32 cellular contexts compared by ENCODE assay signal in the genomic region with DNA sequence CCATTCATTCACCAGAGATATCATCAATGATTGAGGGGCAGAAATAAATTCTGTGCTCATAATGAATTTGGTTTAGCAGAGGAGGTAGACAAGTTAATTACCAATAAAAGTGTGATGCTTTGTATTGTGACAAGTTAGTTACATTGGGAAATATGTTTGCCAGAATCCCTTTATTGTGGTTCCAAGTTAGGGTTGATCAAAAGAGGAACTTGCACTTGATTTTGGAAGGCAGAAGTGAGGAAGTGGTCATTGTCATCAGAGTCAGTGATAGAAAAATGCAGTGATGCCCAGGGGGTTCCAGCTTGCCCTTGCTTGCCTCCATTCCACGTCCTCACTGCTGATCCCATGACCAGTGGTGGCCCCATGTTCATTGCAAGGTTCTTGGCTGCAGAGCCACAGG.
"Had no signal": no experiment of that assay in that cellular context is flagged by ENCODE, and none has a peak within 500 bp of the region (broad histone marks: within the 10 kb centered on the region; RNA-seq: fewer than 3 reads in every experiment).

No MANE protein-coding gene starts in this region.

- H3K27me3 ChIP-seq: gastroesophageal sphincter, hepatocyte, sigmoid colon, stomach, thyroid gland, upper lobe of left lung, vagina had no signal

- FAIRE-seq: kidney, small intestine, TTC549 had no signal

- H3K4me1 ChIP-seq: gastroesophageal sphincter, parathyroid adenoma, psoas muscle, sigmoid colon, stomach, thyroid gland, upper lobe of left lung, vagina had no signal

- H3K4me3 ChIP-seq: gastroesophageal sphincter, hepatocyte, psoas muscle, sigmoid colon, stomach, thyroid gland, upper lobe of left lung, vagina had no signal

- ATAC-seq: activated naive CD8-positive, alpha-beta T cell treated with anti-CD3 and anti-CD28 coated beads, Interleukin-2, amount 50 U/mL, for 24 hours; effector memory CD8-positive, alpha-beta T cell; gastroesophageal sphincter; left colon; naive thymus-derived CD8-positive, alpha-beta T cell; psoas muscle; stimulated activated naive B cell treated with anti-CD40 and anti-IgM and Interleukin-4, amounts not matched to agents 10 μg/mL and 1 μg/mL and 100 μg/mL, for 72 hours; WTC11 had no signal

- H3K9ac ChIP-seq: parathyroid adenoma had no signal

- H3K36me3 ChIP-seq: thyroid gland, upper lobe of left lung, vagina had no signal

- DNase-seq: activated CD4-positive, alpha-beta memory T cell treated with anti-CD3 and anti-CD28 coated beads, Interleukin-2, amount 10 ng/mL, durations not matched to agents 7 days and 5 days; activated CD4-positive, alpha-beta T cell treated with anti-CD3 and anti-CD28 coated beads for 1 hour; activated CD4-positive, alpha-beta T cell treated with anti-CD3 and anti-CD28 coated beads, Interleukin-2, amount 10 ng/mL, durations not matched to agents 7 days and 5 days; activated CD8-positive, alpha-beta memory T cell treated with anti-CD3 and anti-CD28 coated beads, Interleukin-2, amount 50 U/mL, for 48 hours; activated gamma-delta T cell; activated naive CD8-positive, alpha-beta T cell treated with anti-CD3 and anti-CD28 coated beads, Interleukin-2, amount 50 U/mL, for 24 hours; activated T-cell treated with anti-CD3 and anti-CD28 coated beads, Interleukin-2, amount 50 U/mL, for 24 hours; amygdala; caudate nucleus; cortex of kidney; effector memory CD8-positive, alpha-beta T cell; immature natural killer cell; kidney; left colon; naive thymus-derived CD8-positive, alpha-beta T cell; nucleus accumbens; psoas muscle; sigmoid colon; small intestine; stimulated activated CD4-positive, alpha-beta T cell treated with anti-CD3 and anti-CD28 coated beads, Interleukin-1b, Interleukin-23, amount 100 ng/mL, for 48 hours; stimulated activated CD4-positive, alpha-beta T cell treated with anti-CD3 and anti-CD28 coated beads, Interleukin-4, amount 100 ng/mL, for 4 hours; stimulated activated CD8-positive, alpha-beta memory T cell treated with anti-CD3 and anti-CD28 coated beads, Interleukin-4, amount 100 ng/mL, for 48 hours; stimulated activated naive B cell treated with anti-CD40 and anti-IgM and Interleukin-4, amounts not matched to agents 10 μg/mL and 1 μg/mL and 100 μg/mL, for 72 hours; stomach; thyroid gland; upper lobe of left lung had no signal

- H3K4me2 ChIP-seq: hepatocyte had no signal

- H3K9me3 ChIP-seq: gastroesophageal sphincter, psoas muscle, sigmoid colon, stomach, thyroid gland, upper lobe of left lung, vagina had no signal

- H3K27ac ChIP-seq: gastroesophageal sphincter, hepatocyte, parathyroid adenoma, psoas muscle, sigmoid colon, stomach, thyroid gland, upper lobe of left lung, vagina had no signal
